Comparison of ENCODE assay signal across 25 cellular contexts in the genomic region with DNA sequence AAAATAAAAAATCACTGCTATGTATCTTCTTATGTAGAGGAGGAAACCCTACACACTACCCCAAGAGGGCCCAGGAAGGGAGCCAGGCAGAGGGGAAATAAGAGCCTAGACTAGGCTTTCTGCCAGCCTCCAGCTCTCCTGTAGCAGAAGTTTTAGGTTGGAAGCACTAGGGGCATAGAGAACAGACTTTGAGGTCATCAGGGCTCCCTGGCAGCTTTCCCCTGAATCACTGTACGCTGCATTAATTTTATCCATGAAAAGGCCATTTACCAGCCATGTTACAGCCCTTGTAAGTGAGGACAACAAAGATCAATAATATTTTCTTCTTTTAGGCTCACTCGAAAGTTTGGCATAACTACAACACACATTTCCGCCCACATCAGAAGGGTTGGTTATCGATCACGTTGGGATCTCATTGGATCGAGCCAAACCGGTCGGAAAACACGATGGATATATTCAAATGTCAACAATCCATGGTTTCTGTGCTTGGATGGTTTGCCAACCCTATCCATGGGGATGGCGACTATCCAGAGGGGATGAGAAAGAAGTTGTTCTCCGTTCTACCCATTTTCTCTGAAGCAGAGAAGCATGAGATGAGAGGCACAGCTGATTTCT. TPM values are rescaled to one million over a fixed set of nuclear protein-coding genes. Genes with fewer than 3 reads are reported as not detected.
"Had no signal": no experiment of that assay in that cellular context is flagged by ENCODE, and none has a peak within 500 bp of the region (broad histone marks: within the 10 kb centered on the region; RNA-seq: fewer than 3 reads in every experiment).

No MANE protein-coding gene starts in this region.

- ATAC-seq: activated CD8-positive, alpha-beta T cell treated with anti-CD3 and anti-CD28 coated beads for 36 hours; activated naive CD8-positive, alpha-beta T cell treated with anti-CD3 and anti-CD28 coated beads, Interleukin-2, amount 50 U/mL, for 24 hours; Panc1 had no signal

- DNase-seq: activated CD4-positive, alpha-beta T cell treated with anti-CD3 and anti-CD28 coated beads, Interleukin-2, amount 10 ng/mL, durations not matched to agents 24 days and 14 days; activated CD4-positive, alpha-beta T cell treated with anti-CD3 and anti-CD28 coated beads, Interleukin-2, amount 50 U/mL, for 4 hours; activated CD8-positive, alpha-beta T cell treated with anti-CD3 and anti-CD28 coated beads for 36 hours; activated effector memory CD4-positive, alpha-beta T cell treated with Interleukin-2 at 50 U/mL for 16 hours; activated naive CD4-positive, alpha-beta T cell treated with anti-CD3 and anti-CD28 coated beads, Interleukin-2, amount 10 ng/mL, durations not matched to agents 7 days and 5 days; activated naive CD8-positive, alpha-beta T cell treated with anti-CD3 and anti-CD28 coated beads, Interleukin-2, amount 50 U/mL, for 24 hours; activated T-cell treated with anti-CD3 and anti-CD28 coated beads for 4 hours; activated T-cell treated with anti-CD3 and anti-CD28 coated beads, Interleukin-2, amount 50 U/mL, for 48 hours; anterior cingulate cortex; central memory CD4-positive, alpha-beta T cell; MM.1S; MV-4-11; NCI-H1105; NCI-H1417 treated with DMSO at 0.1 percent for 48 hours; NCI-H187 treated with DMSO at 0.1 percent for 48 hours; NCI-H345; NCI-H510A treated with DMSO at 0.1 percent for 48 hours; NCI-H526 treated with DMSO at 0.1 percent for 48 hours; NCI-H774; SHP77 treated with DMSO at 0.1 percent for 48 hours; SK-N-SH had no signal

RNA-seq across cellular contexts. Expression of a gene that starts 27.3 kb away (rescaled TPM):
- total RNA-seq: activated CD4-positive, alpha-beta T cell treated with anti-CD3 and anti-CD28 coated beads, Interleukin-2, amount 10 ng/mL, durations not matched to agents 24 days and 14 days; activated CD8-positive, alpha-beta T cell treated with anti-CD3 and anti-CD28 coated beads for 36 hours; LHCN-M2; RPMI7951; SJSA1 had no signal
